In genomic region chr1:61237147-61237546, GRCh38 we compare ENCODE assay signal across 26 cellular contexts.
"Had no signal": no experiment of that assay in that cellular context is flagged by ENCODE, and none has a peak within 500 bp of the region (broad histone marks: within the 10 kb centered on the region; RNA-seq: fewer than 3 reads in every experiment).

No MANE protein-coding gene starts in this region.

- H3K9me3 Mint-ChIP-seq: stimulated activated naive CD8-positive, alpha-beta T cell treated with anti-CD3 and anti-CD28 coated beads, Interleukin-15, amount 100 ng/mL, for 72 hours had no signal

- DNase-seq: dermis blood vessel endothelial cell; effector memory CD4-positive, alpha-beta T cell; foreskin keratinocyte; heart right ventricle; hippocampal formation; islet precursor cell; left ventricle myocardium superior; lower lobe of right lung; naive thymus-derived CD8-positive, alpha-beta T cell; pancreas; right lobe of liver; stimulated activated CD4-positive, alpha-beta T cell treated with anti-CD3 and anti-CD28 coated beads, Interleukin-12 subunit alpha, Interleukin-12 subunit beta, amount 100 ng/mL, for 4 hours; stimulated activated CD4-positive, alpha-beta T cell treated with anti-CD3 and anti-CD28 coated beads, Interleukin-1b, Interleukin-23, amount 100 ng/mL, for 48 hours; stimulated activated CD4-positive, alpha-beta T cell treated with anti-CD3 and anti-CD28 coated beads, Interleukin-4, amount 100 ng/mL, for 1 hour; stimulated activated CD8-positive, alpha-beta memory T cell treated with anti-CD3 and anti-CD28 coated beads, Interleukin-4, amount 100 ng/mL, for 48 hours; stimulated activated naive CD4-positive, alpha-beta T cell; stimulated activated naive CD8-positive, alpha-beta T cell treated with anti-CD3 and anti-CD28 coated beads, Interleukin-15, amount 100 ng/mL, for 72 hours; transverse colon; upper lobe of right lung; uterus had no signal

- H3K9me3 ChIP-seq: esophagus muscularis mucosa, gastroesophageal sphincter, heart right ventricle, lower lobe of right lung, pancreas, right lobe of liver, suprapubic skin, transverse colon, upper lobe of right lung, uterus had no signal

- FAIRE-seq: endothelial cell of umbilical vein, pancreas had no signal

- H3K27ac ChIP-seq: coronary artery, foreskin keratinocyte, gastroesophageal sphincter, lower lobe of right lung, pancreas, right lobe of liver, suprapubic skin, transverse colon, upper lobe of right lung had no signal

- H3K36me3 ChIP-seq: esophagus muscularis mucosa, gastroesophageal sphincter, heart right ventricle, lower lobe of right lung, pancreas, right lobe of liver, suprapubic skin, transverse colon, upper lobe of right lung, uterus had no signal

- H3K27me3 ChIP-seq: esophagus muscularis mucosa, foreskin keratinocyte, gastroesophageal sphincter, heart right ventricle, pancreas, right lobe of liver, suprapubic skin, transverse colon, upper lobe of right lung, uterus had no signal

- H3K4me1 Mint-ChIP-seq: stimulated activated naive CD8-positive, alpha-beta T cell treated with anti-CD3 and anti-CD28 coated beads, Interleukin-15, amount 100 ng/mL, for 72 hours had no signal

- H3K27me3 Mint-ChIP-seq: stimulated activated naive CD8-positive, alpha-beta T cell treated with anti-CD3 and anti-CD28 coated beads, Interleukin-15, amount 100 ng/mL, for 72 hours had no signal

- ATAC-seq: gastroesophageal sphincter; heart right ventricle; left ventricle myocardium superior; lower lobe of right lung; naive thymus-derived CD8-positive, alpha-beta T cell; pancreas; right lobe of liver; stimulated activated naive CD8-positive, alpha-beta T cell treated with anti-CD3 and anti-CD28 coated beads, Interleukin-15, amount 100 ng/mL, for 72 hours; upper lobe of right lung had no signal

- H3K27ac Mint-ChIP-seq: naive thymus-derived CD8-positive, alpha-beta T cell; stimulated activated naive CD8-positive, alpha-beta T cell treated with anti-CD3 and anti-CD28 coated beads, Interleukin-15, amount 100 ng/mL, for 72 hours had no signal

- H3K4me2 ChIP-seq: smooth muscle cell had no signal

- H3K4me3 ChIP-seq: coronary artery, esophagus muscularis mucosa, gastroesophageal sphincter, heart right ventricle, lower lobe of right lung, pancreas, right lobe of liver, smooth muscle cell, suprapubic skin, transverse colon, upper lobe of right lung, uterus had no signal

- H3K4me3 Mint-ChIP-seq: naive thymus-derived CD8-positive, alpha-beta T cell; stimulated activated naive CD8-positive, alpha-beta T cell treated with anti-CD3 and anti-CD28 coated beads, Interleukin-15, amount 100 ng/mL, for 72 hours had no signal
